Comparison of ENCODE assay signal across 8 cellular contexts in the genomic region with DNA sequence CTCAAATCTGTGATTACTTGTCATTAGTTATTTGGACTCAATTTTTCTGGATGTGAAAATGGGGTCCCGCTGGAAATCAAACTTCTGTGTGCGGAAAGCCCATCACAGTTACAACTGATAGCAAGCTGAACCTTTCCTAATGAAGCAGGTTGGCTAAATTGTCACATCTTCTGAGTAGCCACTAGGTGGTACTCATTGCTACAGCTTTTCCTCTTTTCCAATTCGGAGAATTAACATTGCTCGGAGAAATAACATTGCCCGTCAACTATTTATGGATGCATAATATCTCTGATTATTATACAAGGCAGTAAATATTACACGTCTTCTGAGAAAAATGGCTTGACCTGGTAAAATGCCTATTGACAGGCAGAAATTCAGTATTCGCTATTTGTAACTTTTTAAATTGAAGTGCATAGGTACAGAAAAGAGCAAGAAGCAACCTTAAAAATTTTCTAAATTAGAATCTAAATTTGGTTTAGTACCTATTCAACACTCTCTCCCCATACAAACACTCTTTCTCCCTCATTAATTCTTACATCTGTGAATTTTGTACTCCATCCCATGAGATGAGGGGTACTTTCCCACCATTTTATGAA. TPM values are rescaled to one million over a fixed set of nuclear protein-coding genes. Genes with fewer than 3 reads are reported as not detected.
DNase-seq lines count a peak whose midpoint lies in the region; ATAC-seq and TF ChIP-seq lines count a peak whose summit lies in the region.

No MANE protein-coding gene starts in this region.

- H3K4me3 ChIP-seq in DOHH2 (ENCODE audit: low read length) (no peak overlapping the region), WI38 (ENCODE audit: low read depth, low read length) (no peak overlapping the region), kidney epithelial cell (ENCODE audit: low read depth, low read length) (no peak overlapping the region)

- no peak overlapping the region for H3K27ac ChIP-seq in DOHH2 (ENCODE audit: low read depth, low read length)

- peaks cover 8 to 16% (median 10%) of the 10 kb centered on the region in 3 donors for H3K27me3 Mint-ChIP-seq in immature natural killer cell (ENCODE audit: low read depth in 3 of 3)

- H3K36me3 ChIP-seq in DOHH2 (ENCODE audit: control insufficient read depth, low read length) (no peaks in the 10 kb centered on the region), kidney epithelial cell (ENCODE audit: control insufficient read depth, insufficient read depth, low read length) (no peaks in the 10 kb centered on the region)

- H3K36me3 Mint-ChIP-seq in immature natural killer cell, result no peaks in the 10 kb centered on the region

- H3K9me2 ChIP-seq in DOHH2 (replicated peaks; ENCODE audit: control insufficient read depth, low read length), result no peaks in the 10 kb centered on the region

- no peaks in the 10 kb centered on the region for H3F3A ChIP-seq in DOHH2 (ENCODE audit: control insufficient read depth, insufficient read depth)

- no peaks in the 10 kb centered on the region for H3K9me3 ChIP-seq in DOHH2 (ENCODE audit: control insufficient read depth, insufficient read depth, low read length)

- no peaks in the 10 kb centered on the region for H3K4me1 Mint-ChIP-seq in immature natural killer cell

- H4K20me1 ChIP-seq in DOHH2 (ENCODE audit: control insufficient read depth, insufficient read depth, low read depth, low read length), result no peaks in the 10 kb centered on the region

- H3K27me3 ChIP-seq in DOHH2 (ENCODE audit: control insufficient read depth, low read length) (peaks cover 24% of the 10 kb centered on the region), kidney epithelial cell (ENCODE audit: control insufficient read depth, insufficient read depth, low read length) (peaks cover 6% of the 10 kb centered on the region)

- no peak for ATAC-seq in HG03520 (IDR thresholded peaks at IDR 0.05; ENCODE audit: unreplicated experiment)
- ATAC-seq in GM19035 (IDR thresholded peaks at IDR 0.05; ENCODE audit: unreplicated experiment), result no peak
- ATAC-seq in HG02798 (IDR thresholded peaks at IDR 0.05; ENCODE audit: poor library complexity, unreplicated experiment), result no peak

- H3K4me3 Mint-ChIP-seq in immature natural killer cell, result no peak overlapping the region

- peaks cover 0 to 5% (median 0%) of the 10 kb centered on the region in 6 donors for H3K9me3 Mint-ChIP-seq in immature natural killer cell

- H3K27ac Mint-ChIP-seq in immature natural killer cell, result no peak overlapping the region

- TF ChIP-seq CTCF in DOHH2 (IDR thresholded peaks at IDR 0.05; ENCODE audit: low read depth, low read length, poor library complexity, severe bottlenecking) (peak; percentile 67), WI38 (IDR thresholded peaks at IDR 0.05; ENCODE audit: low read depth, low read length) (peak; percentile 45; the same call in 1 of the 2 replicates), kidney epithelial cell (IDR thresholded peaks at IDR 0.05; ENCODE audit: insufficient read depth, low read length, poor library complexity, severe bottlenecking) (peak; percentile 67)

- H3K4me1 ChIP-seq in DOHH2 (ENCODE audit: control insufficient read depth, low read length), result no peaks in the 10 kb centered on the region

- H3K79me2 ChIP-seq in DOHH2 (ENCODE audit: control insufficient read depth, low read length), result no peaks in the 10 kb centered on the region

- H3K4me2 ChIP-seq in DOHH2 (ENCODE audit: low read length), result no peak overlapping the region

- DNase-seq in M059J (ENCODE audit: low read depth) (peak; percentile 25), kidney epithelial cell (ENCODE audit: low read depth) (peak; percentile 4), immature natural killer cell (no peak)

RNA-seq across cellular contexts. Expression of a gene that starts 17.3 kb away (rescaled TPM):
- 45.6 and 58.3 TPM in 2 replicates for total RNA-seq in M059J (2014; rRNA removed; shearing (Covaris generic))
- 81.7 and 92.8 TPM in 2 replicates for total RNA-seq in kidney epithelial cell
- polyA plus RNA-seq in immature natural killer cell, result 10 to 100 TPM; 67.3 to 79.8 (median 79.8) TPM

RNA-seq across cellular contexts. Expression of a gene that starts 26.2 kb away (rescaled TPM):
- total RNA-seq in M059J (2014; rRNA removed; shearing (Covaris generic)), result not detected in 2 replicates
- not detected in 2 replicates for total RNA-seq in kidney epithelial cell
- polyA plus RNA-seq in immature natural killer cell, result not detected

RNA-seq across cellular contexts. Expression of a gene that starts 36.4 kb away (rescaled TPM):
- 26.7 and 37.8 TPM in 2 replicates for total RNA-seq in M059J (2014; rRNA removed; shearing (Covaris generic))
- total RNA-seq in kidney epithelial cell, result 28.0 and 33.9 TPM in 2 replicates
- polyA plus RNA-seq in immature natural killer cell, result 10 to 100 TPM; 18.4 to 38.4 (median 32.5) TPM

RNA-seq across cellular contexts. Expression of a gene that starts 43.2 kb away (rescaled TPM):
- total RNA-seq in M059J (2014; rRNA removed; shearing (Covaris generic)), result 216 and 263 TPM in 2 replicates
- 273 and 288 TPM in 2 replicates for total RNA-seq in kidney epithelial cell
- polyA plus RNA-seq in immature natural killer cell, result 1 to 10 TPM; 3.8 to 5.5 (median 4.5) TPM

Comparison
In these comparisons a context has a peak if more than half of its experiments do, and no peak if none do; other contexts are left out.
1. DNase-seq: peak in M059J (single experiment) and kidney epithelial cell (single experiment); none in immature natural killer cell (0 of 3).
2. Peak in every context shown above with its lines, with median percentiles within 50 percentile points of each other: CTCF ChIP-seq.